Comparison of ENCODE assay signal across 1 cellular context in the genomic region with DNA sequence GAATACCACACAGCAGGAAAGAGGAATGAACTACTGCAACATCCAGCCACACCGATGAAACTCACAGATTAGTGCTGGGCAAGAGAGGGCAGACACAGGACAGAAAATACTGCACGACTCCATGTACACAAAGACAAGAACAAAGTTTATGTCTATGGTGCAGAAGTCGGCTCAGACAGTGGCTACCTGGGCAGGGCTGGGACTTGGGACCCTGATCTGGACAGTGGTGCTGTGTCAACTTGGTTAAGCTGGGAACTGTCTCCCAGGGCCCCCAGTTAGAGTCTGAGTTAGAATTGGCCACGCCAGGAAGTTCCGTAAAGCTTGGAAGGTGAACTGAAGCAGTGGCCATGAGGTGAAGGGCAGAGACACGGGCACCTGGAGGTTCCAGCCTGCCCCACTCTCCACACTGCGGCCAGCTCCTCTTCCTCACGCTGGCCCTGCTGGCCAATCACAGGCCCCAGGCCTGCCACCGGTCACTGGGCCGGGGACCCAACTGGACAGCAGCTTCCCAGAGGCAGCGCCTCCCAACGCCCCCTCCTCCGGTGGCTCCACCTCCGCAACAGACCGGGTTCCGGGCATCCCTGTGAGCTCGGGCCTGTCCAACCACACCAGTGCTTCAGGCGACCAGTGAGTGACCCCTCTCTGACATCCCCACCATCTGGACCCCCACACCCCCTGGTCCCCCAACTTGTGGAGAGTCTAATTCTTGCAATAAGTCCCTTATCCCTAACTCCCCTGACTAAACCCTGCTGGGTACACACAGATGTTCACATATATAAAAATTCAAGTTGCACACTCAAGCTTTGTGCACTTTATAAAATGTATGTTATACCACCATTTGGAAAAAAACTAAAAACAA.
TF ChIP-seq lines count a peak whose summit lies in the region.

No MANE protein-coding gene starts in this region.

TF ChIP-seq in HepG2, 621 proteins besides CTCF, POLR2A, EP300 and RAD21 (continued from another document and continues in another):
- TF ChIP-seq, protein P1, sequence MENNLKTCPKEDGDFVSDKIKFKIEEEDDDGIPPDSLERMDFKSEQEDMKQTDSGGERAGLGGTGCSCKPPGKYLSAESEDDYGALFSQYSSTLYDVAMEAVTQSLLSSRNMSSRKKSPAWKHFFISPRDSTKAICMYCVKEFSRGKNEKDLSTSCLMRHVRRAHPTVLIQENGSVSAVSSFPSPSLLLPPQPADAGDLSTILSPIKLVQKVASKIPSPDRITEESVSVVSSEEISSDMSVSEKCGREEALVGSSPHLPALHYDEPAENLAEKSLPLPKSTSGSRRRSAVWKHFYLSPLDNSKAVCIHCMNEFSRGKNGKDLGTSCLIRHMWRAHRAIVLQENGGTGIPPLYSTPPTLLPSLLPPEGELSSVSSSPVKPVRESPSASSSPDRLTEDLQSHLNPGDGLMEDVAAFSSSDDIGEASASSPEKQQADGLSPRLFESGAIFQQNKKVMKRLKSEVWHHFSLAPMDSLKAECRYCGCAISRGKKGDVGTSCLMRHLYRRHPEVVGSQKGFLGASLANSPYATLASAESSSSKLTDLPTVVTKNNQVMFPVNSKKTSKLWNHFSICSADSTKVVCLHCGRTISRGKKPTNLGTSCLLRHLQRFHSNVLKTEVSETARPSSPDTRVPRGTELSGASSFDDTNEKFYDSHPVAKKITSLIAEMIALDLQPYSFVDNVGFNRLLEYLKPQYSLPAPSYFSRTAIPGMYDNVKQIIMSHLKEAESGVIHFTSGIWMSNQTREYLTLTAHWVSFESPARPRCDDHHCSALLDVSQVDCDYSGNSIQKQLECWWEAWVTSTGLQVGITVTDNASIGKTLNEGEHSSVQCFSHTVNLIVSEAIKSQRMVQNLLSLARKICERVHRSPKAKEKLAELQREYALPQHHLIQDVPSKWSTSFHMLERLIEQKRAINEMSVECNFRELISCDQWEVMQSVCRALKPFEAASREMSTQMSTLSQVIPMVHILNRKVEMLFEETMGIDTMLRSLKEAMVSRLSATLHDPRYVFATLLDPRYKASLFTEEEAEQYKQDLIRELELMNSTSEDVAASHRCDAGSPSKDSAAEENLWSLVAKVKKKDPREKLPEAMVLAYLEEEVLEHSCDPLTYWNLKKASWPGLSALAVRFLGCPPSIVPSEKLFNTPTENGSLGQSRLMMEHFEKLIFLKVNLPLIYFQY (CRISPR knock-in tag; IDR thresholded peaks at IDR 0.05; ENCODE audit: borderline replicate concordance) = peak; percentile 56
- TF ChIP-seq KLF13 (CRISPR knock-in tag; IDR thresholded peaks at IDR 0.05) (no peak), NR2F6 (IDR thresholded peaks at IDR 0.05) (0 out of 2 replicates have a peak, but pooled peaks have one; percentile 9), NR2F6 (CRISPR knock-in tag; IDR thresholded peaks at IDR 0.05) (peak; percentile 17; the same call in 1 of the 2 replicates), PTBP1 (IDR thresholded peaks at IDR 0.05; ENCODE audit: low read depth, low read length, poor library complexity, severe bottlenecking) (no peak), FOXA3 (CRISPR knock-in tag; IDR thresholded peaks at IDR 0.05) (peak; percentile 68), ARNT2 (CRISPR knock-in tag; IDR thresholded peaks at IDR 0.05; ENCODE audit: low read depth) (no peak), POGZ (CRISPR knock-in tag; IDR thresholded peaks at IDR 0.05) (peak; percentile 28; the same call in 1 of the 2 replicates), CREM (IDR thresholded peaks at IDR 0.05) (peak; percentile 37; the same call in 1 of the 2 replicates), CREM (CRISPR knock-in tag; IDR thresholded peaks at IDR 0.05) (no peak), CEBPG (CRISPR knock-in tag; IDR thresholded peaks at IDR 0.05) (peak; percentile 31; the same call in 1 of the 2 replicates), ZSCAN29 (CRISPR knock-in tag; conservative IDR thresholded peaks at IDR 0.05) (peak; percentile 53; the same call in 1 of the 2 replicates), ZMYM2 (CRISPR knock-in tag; IDR thresholded peaks at IDR 0.05) (0 out of 2 replicates have a peak, but pooled peaks have one; percentile 65), HNRNPUL1 (IDR thresholded peaks at IDR 0.05; ENCODE audit: low read depth, low read length) (no peak), ISL2 (CRISPR knock-in tag; IDR thresholded peaks at IDR 0.05) (peak; percentile 51; the same call in 1 of the 2 replicates), FOXO1 (CRISPR knock-in tag; IDR thresholded peaks at IDR 0.05) (peak; percentile 9; the same call in 1 of the 2 replicates), POLR2AphosphoS5 (IDR thresholded peaks at IDR 0.05; ENCODE audit: low read depth, low read length) (no peak), ZSCAN25 (CRISPR knock-in tag; IDR thresholded peaks at IDR 0.05) (peak; percentile 52; the same call in 1 of the 2 replicates), ZSCAN21 (CRISPR knock-in tag; IDR thresholded peaks at IDR 0.05; ENCODE audit: borderline replicate concordance) (peak; percentile 66; the same call in 1 of the 2 replicates), ADNP (CRISPR knock-in tag; IDR thresholded peaks at IDR 0.05) (peak; percentile 68; the same call in 1 of the 2 replicates), SP2 (CRISPR knock-in tag; IDR thresholded peaks at IDR 0.05) (no peak; the same call in 1 of the 2 replicates), KDM2A (CRISPR knock-in tag; IDR thresholded peaks at IDR 0.05; ENCODE audit: borderline replicate concordance, low read depth) (0 out of 2 replicates have a peak, but pooled peaks have one; percentile 31), HDAC2 (CRISPR knock-in tag; IDR thresholded peaks at IDR 0.05) (peak; percentile 65; the same call in 1 of the 2 replicates), NCOR1 (IDR thresholded peaks at IDR 0.05; ENCODE audit: borderline replicate concordance, low read length) (no peak), SPEN (CRISPR knock-in tag; IDR thresholded peaks at IDR 0.05; ENCODE audit: low read depth) (no peak), TAF1 (CRISPR knock-in tag; IDR thresholded peaks at IDR 0.05) (no peak), NR2F2 (IDR thresholded peaks at IDR 0.05; ENCODE audit: borderline replicate concordance, low read depth) (no peak), GABPB1 (CRISPR knock-in tag; IDR thresholded peaks at IDR 0.05) (peak; percentile 32; the same call in 1 of the 2 replicates), ETV5 (CRISPR knock-in tag; IDR thresholded peaks at IDR 0.05; ENCODE audit: borderline replicate concordance) (peak; percentile 30; the same call in 1 of the 2 replicates), MAZ (IDR thresholded peaks at IDR 0.05; ENCODE audit: borderline replicate concordance, low read depth, low read length) (no peak; the same call in 1 of the 2 replicates), MAZ (CRISPR knock-in tag; IDR thresholded peaks at IDR 0.05; ENCODE audit: low read depth) (0 out of 2 replicates have a peak, but pooled peaks have one; percentile 29), MED1 (CRISPR knock-in tag; IDR thresholded peaks at IDR 0.05) (peak; percentile 73)
- TF ChIP-seq, protein P2, sequence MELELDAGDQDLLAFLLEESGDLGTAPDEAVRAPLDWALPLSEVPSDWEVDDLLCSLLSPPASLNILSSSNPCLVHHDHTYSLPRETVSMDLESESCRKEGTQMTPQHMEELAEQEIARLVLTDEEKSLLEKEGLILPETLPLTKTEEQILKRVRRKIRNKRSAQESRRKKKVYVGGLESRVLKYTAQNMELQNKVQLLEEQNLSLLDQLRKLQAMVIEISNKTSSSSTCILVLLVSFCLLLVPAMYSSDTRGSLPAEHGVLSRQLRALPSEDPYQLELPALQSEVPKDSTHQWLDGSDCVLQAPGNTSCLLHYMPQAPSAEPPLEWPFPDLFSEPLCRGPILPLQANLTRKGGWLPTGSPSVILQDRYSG (CRISPR knock-in tag; IDR thresholded peaks at IDR 0.05) = no peak
- TF ChIP-seq, protein P3, sequence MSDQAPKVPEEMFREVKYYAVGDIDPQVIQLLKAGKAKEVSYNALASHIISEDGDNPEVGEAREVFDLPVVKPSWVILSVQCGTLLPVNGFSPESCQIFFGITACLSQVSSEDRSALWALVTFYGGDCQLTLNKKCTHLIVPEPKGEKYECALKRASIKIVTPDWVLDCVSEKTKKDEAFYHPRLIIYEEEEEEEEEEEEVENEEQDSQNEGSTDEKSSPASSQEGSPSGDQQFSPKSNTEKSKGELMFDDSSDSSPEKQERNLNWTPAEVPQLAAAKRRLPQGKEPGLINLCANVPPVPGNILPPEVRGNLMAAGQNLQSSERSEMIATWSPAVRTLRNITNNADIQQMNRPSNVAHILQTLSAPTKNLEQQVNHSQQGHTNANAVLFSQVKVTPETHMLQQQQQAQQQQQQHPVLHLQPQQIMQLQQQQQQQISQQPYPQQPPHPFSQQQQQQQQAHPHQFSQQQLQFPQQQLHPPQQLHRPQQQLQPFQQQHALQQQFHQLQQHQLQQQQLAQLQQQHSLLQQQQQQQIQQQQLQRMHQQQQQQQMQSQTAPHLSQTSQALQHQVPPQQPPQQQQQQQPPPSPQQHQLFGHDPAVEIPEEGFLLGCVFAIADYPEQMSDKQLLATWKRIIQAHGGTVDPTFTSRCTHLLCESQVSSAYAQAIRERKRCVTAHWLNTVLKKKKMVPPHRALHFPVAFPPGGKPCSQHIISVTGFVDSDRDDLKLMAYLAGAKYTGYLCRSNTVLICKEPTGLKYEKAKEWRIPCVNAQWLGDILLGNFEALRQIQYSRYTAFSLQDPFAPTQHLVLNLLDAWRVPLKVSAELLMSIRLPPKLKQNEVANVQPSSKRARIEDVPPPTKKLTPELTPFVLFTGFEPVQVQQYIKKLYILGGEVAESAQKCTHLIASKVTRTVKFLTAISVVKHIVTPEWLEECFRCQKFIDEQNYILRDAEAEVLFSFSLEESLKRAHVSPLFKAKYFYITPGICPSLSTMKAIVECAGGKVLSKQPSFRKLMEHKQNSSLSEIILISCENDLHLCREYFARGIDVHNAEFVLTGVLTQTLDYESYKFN (CRISPR knock-in tag; conservative IDR thresholded peaks at IDR 0.05) = peak; percentile 88
- TF ChIP-seq, protein P4, sequence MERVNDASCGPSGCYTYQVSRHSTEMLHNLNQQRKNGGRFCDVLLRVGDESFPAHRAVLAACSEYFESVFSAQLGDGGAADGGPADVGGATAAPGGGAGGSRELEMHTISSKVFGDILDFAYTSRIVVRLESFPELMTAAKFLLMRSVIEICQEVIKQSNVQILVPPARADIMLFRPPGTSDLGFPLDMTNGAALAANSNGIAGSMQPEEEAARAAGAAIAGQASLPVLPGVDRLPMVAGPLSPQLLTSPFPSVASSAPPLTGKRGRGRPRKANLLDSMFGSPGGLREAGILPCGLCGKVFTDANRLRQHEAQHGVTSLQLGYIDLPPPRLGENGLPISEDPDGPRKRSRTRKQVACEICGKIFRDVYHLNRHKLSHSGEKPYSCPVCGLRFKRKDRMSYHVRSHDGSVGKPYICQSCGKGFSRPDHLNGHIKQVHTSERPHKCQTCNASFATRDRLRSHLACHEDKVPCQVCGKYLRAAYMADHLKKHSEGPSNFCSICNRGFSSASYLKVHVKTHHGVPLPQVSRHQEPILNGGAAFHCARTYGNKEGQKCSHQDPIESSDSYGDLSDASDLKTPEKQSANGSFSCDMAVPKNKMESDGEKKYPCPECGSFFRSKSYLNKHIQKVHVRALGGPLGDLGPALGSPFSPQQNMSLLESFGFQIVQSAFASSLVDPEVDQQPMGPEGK (CRISPR knock-in tag; IDR thresholded peaks at IDR 0.05) = peak; percentile 71
- TF ChIP-seq, protein P5, sequence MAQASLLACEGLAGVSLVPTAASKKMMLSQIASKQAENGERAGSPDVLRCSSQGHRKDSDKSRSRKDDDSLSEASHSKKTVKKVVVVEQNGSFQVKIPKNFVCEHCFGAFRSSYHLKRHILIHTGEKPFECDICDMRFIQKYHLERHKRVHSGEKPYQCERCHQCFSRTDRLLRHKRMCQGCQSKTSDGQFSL (CRISPR knock-in tag; IDR thresholded peaks at IDR 0.05) = no peak
- TF ChIP-seq, protein P6, sequence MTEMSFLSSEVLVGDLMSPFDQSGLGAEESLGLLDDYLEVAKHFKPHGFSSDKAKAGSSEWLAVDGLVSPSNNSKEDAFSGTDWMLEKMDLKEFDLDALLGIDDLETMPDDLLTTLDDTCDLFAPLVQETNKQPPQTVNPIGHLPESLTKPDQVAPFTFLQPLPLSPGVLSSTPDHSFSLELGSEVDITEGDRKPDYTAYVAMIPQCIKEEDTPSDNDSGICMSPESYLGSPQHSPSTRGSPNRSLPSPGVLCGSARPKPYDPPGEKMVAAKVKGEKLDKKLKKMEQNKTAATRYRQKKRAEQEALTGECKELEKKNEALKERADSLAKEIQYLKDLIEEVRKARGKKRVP (CRISPR knock-in tag; IDR thresholded peaks at IDR 0.05) = no peak
- TF ChIP-seq, protein P7, sequence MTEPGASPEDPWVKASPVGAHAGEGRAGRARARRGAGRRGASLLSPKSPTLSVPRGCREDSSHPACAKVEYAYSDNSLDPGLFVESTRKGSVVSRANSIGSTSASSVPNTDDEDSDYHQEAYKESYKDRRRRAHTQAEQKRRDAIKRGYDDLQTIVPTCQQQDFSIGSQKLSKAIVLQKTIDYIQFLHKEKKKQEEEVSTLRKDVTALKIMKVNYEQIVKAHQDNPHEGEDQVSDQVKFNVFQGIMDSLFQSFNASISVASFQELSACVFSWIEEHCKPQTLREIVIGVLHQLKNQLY (CRISPR knock-in tag; IDR thresholded peaks at IDR 0.05) = no peak; the same call in 1 of the 2 replicates
- TF ChIP-seq, protein P8, sequence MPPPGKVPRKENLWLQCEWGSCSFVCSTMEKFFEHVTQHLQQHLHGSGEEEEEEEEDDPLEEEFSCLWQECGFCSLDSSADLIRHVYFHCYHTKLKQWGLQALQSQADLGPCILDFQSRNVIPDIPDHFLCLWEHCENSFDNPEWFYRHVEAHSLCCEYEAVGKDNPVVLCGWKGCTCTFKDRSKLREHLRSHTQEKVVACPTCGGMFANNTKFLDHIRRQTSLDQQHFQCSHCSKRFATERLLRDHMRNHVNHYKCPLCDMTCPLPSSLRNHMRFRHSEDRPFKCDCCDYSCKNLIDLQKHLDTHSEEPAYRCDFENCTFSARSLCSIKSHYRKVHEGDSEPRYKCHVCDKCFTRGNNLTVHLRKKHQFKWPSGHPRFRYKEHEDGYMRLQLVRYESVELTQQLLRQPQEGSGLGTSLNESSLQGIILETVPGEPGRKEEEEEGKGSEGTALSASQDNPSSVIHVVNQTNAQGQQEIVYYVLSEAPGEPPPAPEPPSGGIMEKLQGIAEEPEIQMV (CRISPR knock-in tag; IDR thresholded peaks at IDR 0.05; ENCODE audit: low read depth) = peak; percentile 50; the same call in 1 of the 2 replicates
- TF ChIP-seq, protein P9, sequence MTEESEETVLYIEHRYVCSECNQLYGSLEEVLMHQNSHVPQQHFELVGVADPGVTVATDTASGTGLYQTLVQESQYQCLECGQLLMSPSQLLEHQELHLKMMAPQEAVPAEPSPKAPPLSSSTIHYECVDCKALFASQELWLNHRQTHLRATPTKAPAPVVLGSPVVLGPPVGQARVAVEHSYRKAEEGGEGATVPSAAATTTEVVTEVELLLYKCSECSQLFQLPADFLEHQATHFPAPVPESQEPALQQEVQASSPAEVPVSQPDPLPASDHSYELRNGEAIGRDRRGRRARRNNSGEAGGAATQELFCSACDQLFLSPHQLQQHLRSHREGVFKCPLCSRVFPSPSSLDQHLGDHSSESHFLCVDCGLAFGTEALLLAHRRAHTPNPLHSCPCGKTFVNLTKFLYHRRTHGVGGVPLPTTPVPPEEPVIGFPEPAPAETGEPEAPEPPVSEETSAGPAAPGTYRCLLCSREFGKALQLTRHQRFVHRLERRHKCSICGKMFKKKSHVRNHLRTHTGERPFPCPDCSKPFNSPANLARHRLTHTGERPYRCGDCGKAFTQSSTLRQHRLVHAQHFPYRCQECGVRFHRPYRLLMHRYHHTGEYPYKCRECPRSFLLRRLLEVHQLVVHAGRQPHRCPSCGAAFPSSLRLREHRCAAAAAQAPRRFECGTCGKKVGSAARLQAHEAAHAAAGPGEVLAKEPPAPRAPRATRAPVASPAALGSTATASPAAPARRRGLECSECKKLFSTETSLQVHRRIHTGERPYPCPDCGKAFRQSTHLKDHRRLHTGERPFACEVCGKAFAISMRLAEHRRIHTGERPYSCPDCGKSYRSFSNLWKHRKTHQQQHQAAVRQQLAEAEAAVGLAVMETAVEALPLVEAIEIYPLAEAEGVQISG (CRISPR knock-in tag; IDR thresholded peaks at IDR 0.05) = peak; percentile 59
